14 cellular contexts compared by ENCODE assay signal in the genomic region with DNA sequence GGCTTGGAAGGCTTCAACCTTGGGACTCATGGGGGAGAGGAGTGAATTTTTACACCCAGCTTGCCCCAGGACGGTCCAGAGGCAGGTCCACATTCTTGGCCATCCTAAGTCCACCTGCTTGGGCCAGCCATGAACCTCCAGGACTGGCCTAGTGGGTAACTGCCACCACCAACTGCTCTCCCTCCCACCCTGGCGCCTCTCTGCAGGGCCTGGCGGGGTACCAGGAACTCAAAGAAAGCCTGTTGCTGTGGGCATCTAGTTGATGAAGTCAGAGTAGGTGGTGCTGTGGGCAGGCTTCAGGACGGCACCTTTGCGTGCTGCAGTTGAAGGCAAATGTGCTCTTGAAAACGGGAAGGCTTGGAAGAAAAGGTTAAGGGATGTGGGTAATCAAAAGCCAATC. TPM values are rescaled to one million over a fixed set of nuclear protein-coding genes. Genes with fewer than 3 reads are reported as not detected.
DNase-seq lines count a peak whose midpoint lies in the region; ATAC-seq and TF ChIP-seq lines count a peak whose summit lies in the region.
"Had no signal": no experiment of that assay in that cellular context is flagged by ENCODE, and none has a peak within 500 bp of the region (broad histone marks: within the 10 kb centered on the region; RNA-seq: fewer than 3 reads in every experiment).

No MANE protein-coding gene starts in this region.

- ATAC-seq in GM19467 (IDR thresholded peaks at IDR 0.05; ENCODE audit: unreplicated experiment) (no peak), HG03039 (IDR thresholded peaks at IDR 0.05; ENCODE audit: unreplicated experiment) (no peak)
- ATAC-seq: CD8-positive, alpha-beta T cell had no signal

- no peak overlapping the region for H3K4me3 ChIP-seq in endodermal cell (ENCODE audit: low read length)

- H3K4me1 Mint-ChIP-seq in endodermal cell = peaks cover 68% of the 10 kb centered on the region

- peaks cover 11% of the 10 kb centered on the region for H3K4me1 ChIP-seq in endodermal cell (ENCODE audit: control insufficient read depth, insufficient read depth, low read length)

- no peaks in the 10 kb centered on the region for H3K36me3 ChIP-seq in endodermal cell (ENCODE audit: control insufficient read depth, insufficient read depth, low read length)

- H3K36me3 Mint-ChIP-seq in endodermal cell (ENCODE audit: low read depth) = peaks cover 2% of the 10 kb centered on the region
- H3K36me3 Mint-ChIP-seq: CD8-positive, alpha-beta T cell had no signal

- 96% methylated on average over 3 of the region's 6 CpGs; no CpG with 5 or more reads in 1 of the 2 experiments for WGBS in endodermal cell (ENCODE audit: insufficient coverage in 1 of 2, insufficient read length in 1 of 2), 2 experiments

- in situ Hi-C loops in G401 (cut with HindIII; ENCODE audit: low sequenced_read_pairs) = no loop called here

- H3K27me3 Mint-ChIP-seq in endodermal cell (ENCODE audit: insufficient read depth) = peaks cover 76% of the 10 kb centered on the region

- no peaks in the 10 kb centered on the region for H3K9me3 ChIP-seq in endodermal cell (ENCODE audit: control insufficient read depth, low read length)

- H3K27ac ChIP-seq in endodermal cell (ENCODE audit: low read depth, low read length) = no peak overlapping the region

- H3K27me3 ChIP-seq in endodermal cell (ENCODE audit: control insufficient read depth, insufficient read depth, low read length, poor library complexity, severe bottlenecking) = no peaks in the 10 kb centered on the region

- H3K9ac ChIP-seq in endodermal cell (ENCODE audit: extremely low read depth, low read length, poor library complexity, severe bottlenecking) = no peak overlapping the region

- H3K9me3 Mint-ChIP-seq in endodermal cell = peaks cover 9% of the 10 kb centered on the region
- H3K9me3 Mint-ChIP-seq: CD8-positive, alpha-beta T cell had no signal

- H3K4me3 Mint-ChIP-seq in endodermal cell = no peak overlapping the region
- H3K4me3 Mint-ChIP-seq: CD8-positive, alpha-beta T cell had no signal

- DNase-seq in ELF-1 (ENCODE audit: low read depth, low spot score) = peak; percentile 23
- peak; percentile 28 for DNase-seq in NCI-H69 (lab: John Stamatoyannopoulos, UW)
- peak; percentile 59 for DNase-seq in endodermal cell
- peak; percentile 16 for DNase-seq in pons (ENCODE audit: low spot score)
- DNase-seq in G401 (ENCODE audit: low spot score) = no peak
- DNase-seq in activated CD8-positive, alpha-beta memory T cell treated with anti-CD3 and anti-CD28 coated beads for 24 hours = no peak
- DNase-seq: CD8-positive, alpha-beta T cell; left colon; NCI-H187; stimulated activated CD4-positive, alpha-beta T cell treated with anti-CD3 and anti-CD28 coated beads, Interleukin-2, amount 100 ng/mL, for 24 hours; stimulated activated naive CD4-positive, alpha-beta T cell; SW 1271 had no signal

- no peak overlapping the region for H3K27ac Mint-ChIP-seq in endodermal cell
- H3K27ac Mint-ChIP-seq: CD8-positive, alpha-beta T cell had no signal

- no peak for TF ChIP-seq CTCF in endodermal cell (conservative IDR thresholded peaks at IDR 0.05)

RNA-seq across cellular contexts. Expression of a gene that starts 12.0 kb away (rescaled TPM):
- 10 to 100 TPM; 31.3 to 37.9 TPM for total RNA-seq in endodermal cell
- 31.8 TPM for polyA plus RNA-seq in endodermal cell (2013, experiment 1 of 2)
- 30.2 TPM for polyA plus RNA-seq in endodermal cell (2013, experiment 2 of 2)
- 21.3 and 28.8 TPM in 2 replicates for total RNA-seq in G401 (2014; rRNA removed; shearing (Covaris generic))

Comparison
In these comparisons a context has a peak if more than half of its experiments do, and no peak if none do; other contexts are left out.
1. DNase-seq: peak in ELF-1 (single experiment), NCI-H69 (single experiment), endodermal cell (single experiment) and pons (single experiment); none in G401 (single experiment) and activated CD8-positive, alpha-beta memory T cell treated with anti-CD3 and anti-CD28 coated beads for 24 hours (single experiment).